15 cellular contexts compared by ENCODE assay signal in the genomic region with DNA sequence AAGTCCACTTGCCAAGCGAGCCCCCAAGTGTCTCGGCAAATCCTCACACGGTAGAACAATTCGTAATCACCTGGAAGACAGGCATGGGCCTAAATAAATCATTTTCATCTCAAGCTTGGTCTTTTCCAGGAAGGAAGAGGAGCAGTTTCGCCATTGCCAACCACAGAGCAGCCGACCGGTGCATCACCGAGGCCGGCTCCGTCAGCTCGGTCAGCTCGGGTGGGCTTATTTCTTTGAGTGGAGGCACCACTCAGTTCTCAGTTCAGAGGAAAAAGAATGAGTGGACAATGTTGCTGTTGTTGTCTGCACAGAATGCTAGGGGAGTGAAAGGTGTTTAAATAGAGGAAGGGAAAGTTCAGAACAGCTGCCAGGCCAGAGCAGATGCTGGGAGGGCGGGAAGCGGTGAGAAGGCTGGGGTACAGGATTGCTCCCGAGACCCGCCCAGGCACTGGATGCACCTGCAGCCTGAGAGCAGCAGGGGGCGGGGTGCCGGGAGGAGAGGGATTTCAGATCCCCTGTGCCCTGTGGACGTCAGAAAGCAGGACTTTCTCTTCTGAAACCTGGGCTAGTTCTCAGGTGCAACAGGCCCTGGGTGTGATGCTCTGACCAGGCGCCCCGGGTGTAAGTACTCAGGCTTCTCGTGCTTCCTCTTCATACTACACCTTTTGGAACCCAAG. TPM values are rescaled to one million over a fixed set of nuclear protein-coding genes. Genes with fewer than 3 reads are reported as not detected.
A peak's percentile ranks its signal among the peaks of the same experiment; 100 is the strongest.
DNase-seq lines count a peak whose midpoint lies in the region; FAIRE-seq and TF ChIP-seq lines count a peak whose summit lies in the region.
"Had no signal": no experiment of that assay in that cellular context is flagged by ENCODE, and none has a peak within 500 bp of the region (broad histone marks: within the 10 kb centered on the region; RNA-seq: fewer than 3 reads in every experiment).

No MANE protein-coding gene starts in this region.

- peaks cover 30% of the 10 kb centered on the region for H3K4me1 ChIP-seq in OCI-LY3 (ENCODE audit: low read length)
- H3K4me1 ChIP-seq in smooth muscle cell (ENCODE audit: low read depth), result no peaks in the 10 kb centered on the region
- H3K4me1 ChIP-seq in small intestine (ENCODE audit: control insufficient read depth in 2 of 2, insufficient read depth in 1 of 2, low read depth in 1 of 2, low read length in 1 of 2), result no peaks in the 10 kb centered on the region

- H3K27ac Mint-ChIP-seq in endothelial cell (ENCODE audit: unreplicated experiment), result no peak overlapping the region
- H3K27ac Mint-ChIP-seq: activated CD4-positive, alpha-beta T cell treated with anti-CD3 and anti-CD28 coated beads for 36 hours had no signal

- no peak for FAIRE-seq in small intestine (lab: Jason Lieb, UNC)
- FAIRE-seq: endothelial cell of umbilical vein had no signal

- peaks cover 5% of the 10 kb centered on the region for H3K27me3 Mint-ChIP-seq in endothelial cell (ENCODE audit: unreplicated experiment)

- peak; percentile 16 for DNase-seq in NCI-H146 (lab: John Stamatoyannopoulos, UW)
- DNase-seq in NCI-H146 treated with DMSO at 0.1 percent for 48 hours (lab: John Stamatoyannopoulos, UW; ENCODE audit: unreplicated experiment), result no peak
- peak; percentile 30 for DNase-seq in endothelial cell (ENCODE audit: low spot score)
- DNase-seq in smooth muscle cell (lab: John Stamatoyannopoulos, UW; ENCODE audit: unreplicated experiment), result no peak
- no peak for DNase-seq in occipital lobe (lab: John Stamatoyannopoulos, UW)
- no peak for DNase-seq in small intestine
- DNase-seq in AML-193 (lab: John Stamatoyannopoulos, UW), result no peak
- DNase-seq: 8988T; activated CD4-positive, alpha-beta T cell treated with anti-CD3 and anti-CD28 coated beads for 36 hours; NCI-H345; retina had no signal

- H3K4me2 ChIP-seq in OCI-LY3 (ENCODE audit: low read length) (peak overlapping the region; percentile 87), smooth muscle cell (no peak overlapping the region)

- H3K9me3 ChIP-seq in OCI-LY3 (ENCODE audit: insufficient read depth, low read length), result no peaks in the 10 kb centered on the region
- no peaks in the 10 kb centered on the region for H3K9me3 ChIP-seq in smooth muscle cell (replicated peaks; ENCODE audit: low read depth)
- no peaks in the 10 kb centered on the region for H3K9me3 ChIP-seq in small intestine (ENCODE audit: control insufficient read depth, low read depth)

- H4K20me1 ChIP-seq in OCI-LY3 (ENCODE audit: insufficient read depth, low read length) (no peaks in the 10 kb centered on the region), smooth muscle cell (ENCODE audit: low read depth) (no peaks in the 10 kb centered on the region)

- H3K9ac ChIP-seq in OCI-LY3 (ENCODE audit: low read length) (peak overlapping the region; percentile 45), smooth muscle cell (ENCODE audit: low read depth) (no peak overlapping the region)

- H3K27ac ChIP-seq in OCI-LY3 (ENCODE audit: low read length) (peak overlapping the region; percentile 49), smooth muscle cell (ENCODE audit: low read depth) (no peak overlapping the region), small intestine (ENCODE audit: low read depth in 1 of 2, low read length in 1 of 2) (no peak overlapping the region)

- 92% methylated on average over 22 of the region's 22 CpGs for WGBS in smooth muscle cell (ENCODE audit: low lambda C conversion rate)
- WGBS in small intestine, 3 donors, result 68 to 86% (median 74%) methylated on average over 22 of the region's 22 CpGs

- H3K79me2 ChIP-seq in OCI-LY3 (ENCODE audit: low read length), result no peaks in the 10 kb centered on the region
- H3K79me2 ChIP-seq in smooth muscle cell (ENCODE audit: low read depth), result no peaks in the 10 kb centered on the region

- H3K36me3 Mint-ChIP-seq in endothelial cell (ENCODE audit: low read depth, unreplicated experiment), result peaks cover 3% of the 10 kb centered on the region

- peak; percentile 59 for TF ChIP-seq CTCF in OCI-LY3 (IDR thresholded peaks at IDR 0.05; ENCODE audit: low read depth, low read length)
- TF ChIP-seq CTCF in endothelial cell (IDR thresholded peaks at IDR 0.05; ENCODE audit: unreplicated experiment), result peak; percentile 33
- peak; percentile 8 for TF ChIP-seq CTCF in smooth muscle cell (IDR thresholded peaks at IDR 0.05; ENCODE audit: borderline replicate concordance, insufficient read depth, poor library complexity, severe bottlenecking)

- H3K4me3 Mint-ChIP-seq in endothelial cell (ENCODE audit: unreplicated experiment), result no peak overlapping the region
- H3K4me3 Mint-ChIP-seq: activated CD4-positive, alpha-beta T cell treated with anti-CD3 and anti-CD28 coated beads for 36 hours had no signal

- peak overlapping the region; percentile 67 for H3K4me3 ChIP-seq in OCI-LY3 (ENCODE audit: low read length)
- H3K4me3 ChIP-seq in smooth muscle cell, result no peak overlapping the region
- H3K4me3 ChIP-seq in small intestine (ENCODE audit: low read depth in 1 of 2, low read length in 2 of 2), result no peak overlapping the region

- H3K36me3 ChIP-seq in OCI-LY3 (replicated peaks; ENCODE audit: low read depth, low read length), result no peaks in the 10 kb centered on the region
- H3K36me3 ChIP-seq in smooth muscle cell (ENCODE audit: low read depth), result no peaks in the 10 kb centered on the region
- no peaks in the 10 kb centered on the region for H3K36me3 ChIP-seq in small intestine (ENCODE audit: control insufficient read depth in 2 of 2, insufficient read depth in 2 of 2, low read length in 2 of 2)

- H2AFZ ChIP-seq in OCI-LY3 (ENCODE audit: low read depth, low read length) (peak overlapping the region; percentile 73), smooth muscle cell (ENCODE audit: low read depth) (no peak overlapping the region)

- no peaks in the 10 kb centered on the region for H3K27me3 ChIP-seq in OCI-LY3 (ENCODE audit: low read depth, low read length)
- H3K27me3 ChIP-seq in smooth muscle cell (ENCODE audit: low read depth), result no peaks in the 10 kb centered on the region
- H3K27me3 ChIP-seq in small intestine (ENCODE audit: control insufficient read depth in 2 of 2, insufficient read depth in 2 of 2, low read length in 2 of 2), result peaks cover 0 to 2% of the 10 kb centered on the region in 2 donors

- H3K9me3 Mint-ChIP-seq in endothelial cell (ENCODE audit: unreplicated experiment), result no peaks in the 10 kb centered on the region

- no peaks in the 10 kb centered on the region for H3F3A ChIP-seq in smooth muscle cell (ENCODE audit: low read depth)

- H3K4me1 Mint-ChIP-seq in endothelial cell (ENCODE audit: unreplicated experiment), result no peaks in the 10 kb centered on the region

RNA-seq across cellular contexts. Expression of gene IGFBP3, which starts 17.7 kb away (rescaled TPM):
- total RNA-seq in endothelial cell (ENCODE audit: unreplicated experiment), result 125 TPM
- total RNA-seq in smooth muscle cell, result 4,025 and 5,098 TPM in 2 replicates
- 1,776 and 1,956 TPM in 2 replicates for polyA plus RNA-seq in smooth muscle cell
- 4.2 TPM for total RNA-seq in occipital lobe
- 10 to 100 TPM in 1 of 3 donors, 1 to 10 TPM in 2; 1.6 to 92.1 (median 7.0) TPM for polyA plus RNA-seq in small intestine

RNA-seq across cellular contexts. Expression of gene IGFBP1, which starts 50.5 kb away (rescaled TPM):
- total RNA-seq in endothelial cell (ENCODE audit: unreplicated experiment) (3.0 TPM), smooth muscle cell (not detected in 2 replicates), occipital lobe (0.31 TPM)
- polyA plus RNA-seq in smooth muscle cell (0.31 TPM in 1 of 2 replicates, not detected in the other), small intestine (not detected)
- total RNA-seq: activated CD4-positive, alpha-beta T cell treated with anti-CD3 and anti-CD28 coated beads for 36 hours; mononuclear cell; subcutaneous adipose tissue had no signal

Comparison
In these comparisons a context has a peak if more than half of its experiments do, and no peak if none do; other contexts are left out.
1. DNase-seq: peak in NCI-H146 (single experiment) and endothelial cell (single experiment); none in NCI-H146 treated with DMSO at 0.1 percent for 48 hours (single experiment), smooth muscle cell (single experiment), occipital lobe (single experiment), small intestine (single experiment) and AML-193 (0 of 2).
2. CTCF ChIP-seq: peak in every context shown above with its lines; median percentile 59 in OCI-LY3; 33 in endothelial cell; 8 in smooth muscle cell.
3. RNA of gene IGFBP3, which starts 17.7 kb away (total RNA-seq): 4,025 to 5,098 TPM in smooth muscle cell; 125 TPM in endothelial cell (single experiment) and 4.2 TPM in occipital lobe (single experiment); every median in the first group is over 10 times any median in the second.